In the genomic region with DNA sequence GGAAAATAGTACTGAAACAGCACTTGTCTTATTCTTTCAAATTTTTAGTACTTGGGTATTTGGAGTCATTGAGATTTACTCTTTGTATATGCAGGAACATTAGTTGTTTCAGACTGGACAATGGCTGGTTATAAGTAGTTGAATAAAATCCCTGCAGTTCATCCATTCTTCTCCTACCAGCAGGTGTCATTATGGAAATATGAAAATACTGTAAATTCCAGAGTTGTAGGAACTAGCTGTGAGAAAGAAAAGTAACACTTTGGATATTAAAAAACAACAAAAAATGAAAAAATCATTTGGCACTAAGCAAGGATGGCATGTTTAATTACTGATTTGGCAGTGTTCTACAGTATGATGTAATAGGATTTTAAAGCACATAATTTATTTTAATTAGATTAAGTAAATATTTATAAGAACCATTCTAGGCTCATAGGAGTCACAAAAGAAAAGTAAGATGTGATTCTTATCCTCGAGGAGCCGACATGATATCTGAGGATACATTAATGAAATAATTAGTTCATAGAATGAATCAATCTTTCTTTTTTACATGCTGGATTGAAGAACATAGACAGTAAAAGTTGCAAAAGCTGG, we compare ENCODE assay signal across 11 cellular contexts.
A peak's percentile ranks its signal among the peaks of the same experiment; 100 is the strongest.
DNase-seq lines count a peak whose midpoint lies in the region; ATAC-seq, FAIRE-seq and TF ChIP-seq lines count a peak whose summit lies in the region.
"Had no signal": no experiment of that assay in that cellular context is flagged by ENCODE, and none has a peak within 500 bp of the region (broad histone marks: within the 10 kb centered on the region; RNA-seq: fewer than 3 reads in every experiment).

No MANE protein-coding gene starts in this region.

- ATAC-seq in psoas muscle (no peak), GM19023 (IDR thresholded peaks at IDR 0.05; ENCODE audit: unreplicated experiment) (no peak)

- POLR2A ChIA-PET in OCI-LY7 (lab: Charles Lee), result interaction anchor here (0.6 to 1.1 kb wide), 3 partner anchors 7 to 1459 kb away, joined by 3 to 6 read pairs (median 3); no protein-coding TSS in a partner anchor

- no peaks in the 10 kb centered on the region for H3K9me2 ChIP-seq in OCI-LY7 (ENCODE audit: insufficient read depth, low read length)

- H3K36me3 ChIP-seq in OCI-LY7 (ENCODE audit: insufficient read depth, low read length) (no peaks in the 10 kb centered on the region), psoas muscle (ENCODE audit: insufficient read depth in 1 of 2, low read depth in 1 of 2) (no peaks in the 10 kb centered on the region)

- H2AFZ ChIP-seq in OCI-LY7 (ENCODE audit: low read length), result no peak overlapping the region

- H3K4me2 ChIP-seq in OCI-LY7 (ENCODE audit: low read length), result no peak overlapping the region

- H3K4me1 ChIP-seq in OCI-LY7 (ENCODE audit: insufficient read depth, low read length, poor library complexity, severe bottlenecking) (no peaks in the 10 kb centered on the region), psoas muscle (no peaks in the 10 kb centered on the region)

- no peaks in the 10 kb centered on the region for H3K79me2 ChIP-seq in OCI-LY7 (ENCODE audit: insufficient read depth, low read depth, low read length)

- peak; percentile 80 for FAIRE-seq in endometrium (lab: Jason Lieb, UNC)

- H3K9me3 ChIP-seq in OCI-LY7 (ENCODE audit: low read length) (no peaks in the 10 kb centered on the region), psoas muscle (no peaks in the 10 kb centered on the region)

- WGBS in psoas muscle, 3 donors, result 50 to 67% (median 51%) methylated on average over 2 of the region's 2 CpGs

- H3K27ac ChIP-seq in OCI-LY7 (ENCODE audit: low read depth, low read length, poor library complexity, severe bottlenecking) (no peak overlapping the region), psoas muscle (no peak overlapping the region)

- intact Hi-C loops in OCI-LY7 (cut with micrococcal nuclease; ENCODE audit: unreplicated experiment), result no loop called here
- intact Hi-C loops in psoas muscle (cut with DNase I), result no loop called here

- H4K20me1 ChIP-seq in OCI-LY7 (ENCODE audit: insufficient read depth, low read length), result no peaks in the 10 kb centered on the region

- TF ChIP-seq CTCF in OCI-LY7 (conservative IDR thresholded peaks at IDR 0.05; ENCODE audit: low read length) (peak; percentile 23; the same call in 1 of the 2 replicates), psoas muscle (IDR thresholded peaks at IDR 0.05) (peak; percentile 31)

- BruUV-seq in OCI-LY7 (replicated peaks; lab: Mats Ljungman, UMichigan), result no TSS peak

- CTCF ChIA-PET in OCI-LY7 (lab: Charles Lee; ENCODE audit: unreplicated experiment), result no interaction called here

- H3K27me3 ChIP-seq in psoas muscle (ENCODE audit: insufficient read depth in 3 of 3, low read length in 2 of 3), result no peaks in the 10 kb centered on the region

- no peak overlapping the region for H3K4me3 ChIP-seq in OCI-LY7 (ENCODE audit: low read depth, low read length, poor library complexity, severe bottlenecking)
- no peak overlapping the region for H3K4me3 ChIP-seq in psoas muscle

- DNase-seq in EH (ENCODE audit: low read depth), result peak; percentile 21
- DNase-seq in OCI-LY7 (ENCODE audit: low spot score), result no peak
- no peak for DNase-seq in psoas muscle
- DNase-seq in OCI-M2 (lab: John Stamatoyannopoulos, UW; ENCODE audit: unreplicated experiment), result no peak
- DNase-seq in ureter (ENCODE audit: low spot score), result no peak
- DNase-seq in NCI-H748 treated with DMSO at 0.1 percent for 48 hours (lab: John Stamatoyannopoulos, UW), result no peak
- DNase-seq: activated T-cell treated with anti-CD3 and anti-CD28 coated beads, Interleukin-2, amount 50 U/mL, for 48 hours; GDM1; NCI-H82 had no signal
